8 cellular contexts compared by ENCODE assay signal in the genomic region with DNA sequence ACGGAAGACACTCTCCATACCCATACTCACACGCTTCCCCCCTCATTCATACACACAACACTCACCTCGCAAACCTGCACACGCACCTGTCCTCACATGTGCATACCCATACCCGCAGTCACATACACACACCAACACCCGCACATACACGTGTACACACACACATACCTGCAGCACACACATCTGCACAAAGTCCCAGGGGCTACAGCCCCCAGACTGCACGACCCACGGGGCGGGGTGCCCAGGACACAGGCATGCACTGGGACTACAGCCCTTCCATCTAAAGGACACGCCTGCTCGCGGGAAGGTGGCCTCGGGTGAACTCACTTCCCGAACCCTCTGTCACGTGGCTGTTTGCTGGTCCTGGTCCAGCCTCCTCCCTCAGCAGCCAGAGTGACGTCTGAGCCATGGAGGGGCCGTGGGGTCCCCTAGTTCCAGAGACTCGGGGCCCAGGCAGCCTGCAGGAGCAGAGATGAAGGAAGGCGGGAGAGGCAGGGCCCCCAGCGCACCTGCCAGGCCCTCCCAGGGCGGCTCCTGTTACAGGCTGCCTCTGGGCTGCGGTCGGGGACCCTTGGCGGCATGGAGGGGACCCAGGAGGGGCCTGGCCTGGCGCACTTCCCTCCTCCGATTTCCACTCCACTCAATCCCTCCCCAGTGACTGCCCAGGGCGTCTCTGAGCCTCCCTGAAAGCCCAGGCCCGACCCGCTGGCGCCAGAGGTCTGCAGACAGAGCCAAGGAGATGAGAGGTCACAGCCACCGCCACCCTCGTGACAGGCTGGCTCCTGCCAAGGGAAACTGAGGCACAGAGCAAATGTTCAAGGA. TPM values are rescaled to one million over a fixed set of nuclear protein-coding genes. Genes with fewer than 3 reads are reported as not detected.
DNase-seq lines count a peak whose midpoint lies in the region; ATAC-seq and TF ChIP-seq lines count a peak whose summit lies in the region.

No MANE protein-coding gene starts in this region.

- peak overlapping the region; percentile 85 to 99 for H3K27ac Mint-ChIP-seq in natural killer cell

- peaks cover 100% of the 10 kb centered on the region for H3K4me1 ChIP-seq in BLaER1

- H3K27ac ChIP-seq in BLaER1 = no peak overlapping the region; the same call in 1 of the 2 replicates

- peak; percentile 28 for DNase-seq in NCI-H2227 (lab: John Stamatoyannopoulos, UW; ENCODE audit: unreplicated experiment)
- DNase-seq in epithelial cell of proximal tubule (ENCODE audit: low read depth) = no peak
- no peak for DNase-seq in natural killer cell
- no peak for DNase-seq in iPS-NIHi11 (ENCODE audit: low spot score)
- no peak for DNase-seq in stimulated activated CD4-positive, alpha-beta T cell treated with anti-CD3 and anti-CD28 coated beads, Interleukin-2, amount 100 ng/mL, for 48 hours
- no peak for DNase-seq in activated CD8-positive, alpha-beta memory T cell treated with anti-CD3 and anti-CD28 coated beads, Interleukin-2, amount 50 U/mL, for 4 hours
- DNase-seq in COR-L47 (lab: John Stamatoyannopoulos, UW) = no peak

- peak overlapping the region; percentile 94 for H3K4me2 ChIP-seq in BLaER1

- intact Hi-C loops in natural killer cell (cut with micrococcal nuclease) = loop anchor here (10.0 kb wide), 1 partner anchor 411 kb away; no protein-coding TSS in a partner anchor

- no peak for ATAC-seq in natural killer cell

- TF ChIP-seq CTCF in epithelial cell of proximal tubule (conservative IDR thresholded peaks at IDR 0.05; ENCODE audit: low read depth, low read length) = no peak
- no peak for TF ChIP-seq CTCF in natural killer cell (IDR thresholded peaks at IDR 0.05)

- H3K27me3 Mint-ChIP-seq in natural killer cell (ENCODE audit: low read depth in 2 of 2) = no peaks in the 10 kb centered on the region

- no peaks in the 10 kb centered on the region for H3K36me3 Mint-ChIP-seq in natural killer cell

- H3K4me3 ChIP-seq in BLaER1 = no peak overlapping the region; the same call in 1 of the 2 replicates
- peak overlapping the region; percentile 28 for H3K4me3 ChIP-seq in epithelial cell of proximal tubule (ENCODE audit: low read depth, low read length)

- no peaks in the 10 kb centered on the region for H3K9me3 Mint-ChIP-seq in natural killer cell

- H3K27me3 ChIP-seq in BLaER1 = peaks cover 93% of the 10 kb centered on the region

- H3K9me3 ChIP-seq in BLaER1 = no peaks in the 10 kb centered on the region

- peak overlapping the region; percentile 78 for H3K4me3 Mint-ChIP-seq in natural killer cell

- peaks cover 37 to 83% of the 10 kb centered on the region in 2 donors for H3K4me1 Mint-ChIP-seq in natural killer cell

- H4K20me1 ChIP-seq in BLaER1 = peaks cover 100% of the 10 kb centered on the region

- H3K9ac ChIP-seq in BLaER1 = no peak overlapping the region

- no peaks in the 10 kb centered on the region; the same call in 1 of the 2 replicates for H3K36me3 ChIP-seq in BLaER1

RNA-seq across cellular contexts. Expression of a gene that starts 8.1 kb away (rescaled TPM):
- total RNA-seq in epithelial cell of proximal tubule = 15.2 and 32.8 TPM in 2 replicates
- total RNA-seq in natural killer cell = 10 to 100 TPM; 53.2 to 92.5 (median 81.3) TPM
